ENCODE assay signal across 18 cellular contexts in genomic region chr6:30349411-30350177, GRCh38. TPM values are rescaled to one million over a fixed set of nuclear protein-coding genes. Genes with fewer than 3 reads are reported as not detected.
A peak's percentile ranks its signal among the peaks of the same experiment; 100 is the strongest.
DNase-seq lines count a peak whose midpoint lies in the region; ATAC-seq and TF ChIP-seq lines count a peak whose summit lies in the region.
"Had no signal": no experiment of that assay in that cellular context is flagged by ENCODE, and none has a peak within 500 bp of the region (broad histone marks: within the 10 kb centered on the region; RNA-seq: fewer than 3 reads in every experiment).

No MANE protein-coding gene starts in this region.

- no peak overlapping the region for H3K4me3 ChIP-seq in Loucy (ENCODE audit: low read length, poor library complexity, severe bottlenecking)
- H3K4me3 ChIP-seq in SU-DHL-6 (ENCODE audit: insufficient read depth, low read length, poor library complexity, severe bottlenecking) = no peak overlapping the region
- no peak overlapping the region for H3K4me3 ChIP-seq in naive thymus-derived CD4-positive, alpha-beta T cell (ENCODE audit: low read length)
- H3K4me3 ChIP-seq: pancreas, right lobe of liver, SJSA1, uterus had no signal

- H2AFZ ChIP-seq in Loucy (ENCODE audit: low read length) (no peak overlapping the region), SU-DHL-6 (ENCODE audit: low read depth, low read length, severe bottlenecking) (no peak overlapping the region)

- H3K4me1 Mint-ChIP-seq in osteocyte (ENCODE audit: unreplicated experiment) = peaks cover 11% of the 10 kb centered on the region
- H3K4me1 Mint-ChIP-seq in naive thymus-derived CD4-positive, alpha-beta T cell = peaks cover 12 to 38% (median 34%) of the 10 kb centered on the region in 7 donors

- no peak overlapping the region for H3K4me2 ChIP-seq in Loucy (ENCODE audit: low read depth, low read length, poor library complexity, severe bottlenecking)
- no peak overlapping the region for H3K4me2 ChIP-seq in SU-DHL-6 (ENCODE audit: low read depth, low read length, poor library complexity, severe bottlenecking)

- H3K27ac ChIP-seq in SU-DHL-6 (ENCODE audit: low read depth, low read length) = no peak overlapping the region
- H3K27ac ChIP-seq in naive thymus-derived CD4-positive, alpha-beta T cell (ENCODE audit: low read depth, low read length) = no peak overlapping the region
- H3K27ac ChIP-seq: pancreas, right lobe of liver, SJSA1, uterus had no signal

- H3K36me3 ChIP-seq in Loucy (ENCODE audit: insufficient read depth, low read length) = no peaks in the 10 kb centered on the region
- H3K36me3 ChIP-seq in SU-DHL-6 (ENCODE audit: low read length) = no peaks in the 10 kb centered on the region
- peaks cover 0 to 22% (median 0%) of the 10 kb centered on the region in 3 experiments for H3K36me3 ChIP-seq in naive thymus-derived CD4-positive, alpha-beta T cell (ENCODE audit: control insufficient read depth in 2 of 3, insufficient read depth in 3 of 3, low read length in 3 of 3)
- H3K36me3 ChIP-seq: pancreas, right lobe of liver, uterus had no signal

- H3K36me3 Mint-ChIP-seq in osteocyte (ENCODE audit: unreplicated experiment) = peaks cover 4% of the 10 kb centered on the region
- peaks cover 0 to 16% (median 10%) of the 10 kb centered on the region in 5 donors for H3K36me3 Mint-ChIP-seq in naive thymus-derived CD4-positive, alpha-beta T cell

- DNase-seq in SIG-M5 treated with dmso at 0.1 percent for 504 hours (lab: John Stamatoyannopoulos, UW; ENCODE audit: unreplicated experiment) (peak; percentile 6), SIG-M5 (lab: John Stamatoyannopoulos, UW) (no peak), osteocyte (ENCODE audit: extremely low spot score, unreplicated experiment) (no peak), NCI-H2196 (lab: John Stamatoyannopoulos, UW; ENCODE audit: unreplicated experiment) (no peak)
- no peak for DNase-seq in naive thymus-derived CD4-positive, alpha-beta T cell
- DNase-seq in activated CD4-positive, CD25-positive, alpha-beta regulatory T cell (lab: John Stamatoyannopoulos, UW) = no peak
- DNase-seq: 8988T; mesendoderm; naive thymus-derived CD8-positive, alpha-beta T cell; pancreas; right lobe of liver; stimulated activated CD4-positive, alpha-beta T cell treated with anti-CD3 and anti-CD28 coated beads, Interleukin-15, amount 100 ng/mL, for 24 hours; substantia nigra; uterus had no signal

- ATAC-seq in naive thymus-derived CD4-positive, alpha-beta T cell = no peak
- ATAC-seq: naive thymus-derived CD8-positive, alpha-beta T cell; pancreas; right lobe of liver had no signal

- H3K9ac ChIP-seq in Loucy (ENCODE audit: low read depth, low read length, poor library complexity, severe bottlenecking) = no peak overlapping the region
- no peak overlapping the region for H3K9ac ChIP-seq in SU-DHL-6 (ENCODE audit: low read length)

- TF ChIP-seq CTCF in Loucy (conservative IDR thresholded peaks at IDR 0.05; ENCODE audit: low read length) = peak; percentile 53
- TF ChIP-seq CTCF in SU-DHL-6 (IDR thresholded peaks at IDR 0.05; ENCODE audit: insufficient read depth, low read length, poor library complexity, severe bottlenecking) = peak; percentile 56
- peak; percentile 19 for TF ChIP-seq CTCF in osteocyte (IDR thresholded peaks at IDR 0.05)

- H3K4me1 ChIP-seq in Loucy (ENCODE audit: insufficient read depth, low read length, poor library complexity, severe bottlenecking) = peaks cover 11% of the 10 kb centered on the region
- H3K4me1 ChIP-seq in naive thymus-derived CD4-positive, alpha-beta T cell (ENCODE audit: control insufficient read depth in 2 of 2, insufficient read depth in 2 of 2, low read length in 2 of 2) = peaks cover 4 to 9% of the 10 kb centered on the region in 2 donors
- H3K4me1 ChIP-seq: uterus had no signal

- H3K27ac Mint-ChIP-seq in osteocyte (ENCODE audit: unreplicated experiment) = no peak overlapping the region
- no peak overlapping the region for H3K27ac Mint-ChIP-seq in naive thymus-derived CD4-positive, alpha-beta T cell
- H3K27ac Mint-ChIP-seq: activated naive CD4-positive, alpha-beta T cell treated with anti-CD3 and anti-CD28 coated beads, Interleukin-2, amount 50 U/mL, for 72 hours had no signal

- H3K9me3 Mint-ChIP-seq in osteocyte (ENCODE audit: unreplicated experiment) = no peaks in the 10 kb centered on the region
- H3K9me3 Mint-ChIP-seq in naive thymus-derived CD4-positive, alpha-beta T cell = no peaks in the 10 kb centered on the region
- H3K9me3 Mint-ChIP-seq: activated naive CD4-positive, alpha-beta T cell treated with anti-CD3 and anti-CD28 coated beads, Interleukin-2, amount 50 U/mL, for 72 hours; naive thymus-derived CD8-positive, alpha-beta T cell had no signal

- intact Hi-C loops in naive thymus-derived CD4-positive, alpha-beta T cell (cut with micrococcal nuclease) = loop anchor here in 1 of 2 donors (5.0 kb wide), 2 partner anchors 137 to 282 kb away; partner anchors contain the start of genes PPP1R11 and TRIM26

- no peaks in the 10 kb centered on the region for H3K9me2 ChIP-seq in Loucy (replicated peaks; ENCODE audit: low read depth, low read length)
- H3K9me2 ChIP-seq in SU-DHL-6 (replicated peaks; ENCODE audit: insufficient read depth, low read length) = no peaks in the 10 kb centered on the region

- CTCF ChIA-PET in naive thymus-derived CD4-positive, alpha-beta T cell (lab: Charles Lee) = interaction anchor here (1.1 kb wide), 1 partner anchor 8 kb away, joined by 4 read pairs; no protein-coding TSS in a partner anchor

- H4K20me1 ChIP-seq in Loucy (ENCODE audit: insufficient read depth, low read length, poor library complexity, severe bottlenecking) = no peaks in the 10 kb centered on the region
- H4K20me1 ChIP-seq in SU-DHL-6 (ENCODE audit: low read depth, low read length) = no peaks in the 10 kb centered on the region

- H3K9me3 ChIP-seq in Loucy (ENCODE audit: insufficient read depth, low read depth, low read length) (no peaks in the 10 kb centered on the region), SU-DHL-6 (ENCODE audit: insufficient read depth, low read length) (no peaks in the 10 kb centered on the region)
- H3K9me3 ChIP-seq in naive thymus-derived CD4-positive, alpha-beta T cell (ENCODE audit: control insufficient read depth in 2 of 3, low read length in 3 of 3) = no peaks in the 10 kb centered on the region
- H3K9me3 ChIP-seq: pancreas, right lobe of liver, SJSA1, uterus had no signal

- POLR2A ChIA-PET in naive thymus-derived CD4-positive, alpha-beta T cell (lab: Charles Lee) = interaction anchor here (2.1 kb wide), 1 partner anchor 23 kb away, joined by 5 read pairs; the partner anchor contains the start of gene TRIM39

- peaks cover 4% of the 10 kb centered on the region for H3K27me3 Mint-ChIP-seq in osteocyte (ENCODE audit: unreplicated experiment)
- H3K27me3 Mint-ChIP-seq in naive thymus-derived CD4-positive, alpha-beta T cell = peaks cover 0 to 45% (median 0%) of the 10 kb centered on the region in 5 donors

- H3K79me2 ChIP-seq in Loucy (ENCODE audit: insufficient read depth, low read length) (peaks cover 12% of the 10 kb centered on the region), SU-DHL-6 (ENCODE audit: insufficient read depth, low read length) (peaks cover 7% of the 10 kb centered on the region; the same call in 1 of the 2 replicates)

- no peak overlapping the region for H3K4me3 Mint-ChIP-seq in osteocyte (ENCODE audit: unreplicated experiment)
- no peak overlapping the region for H3K4me3 Mint-ChIP-seq in naive thymus-derived CD4-positive, alpha-beta T cell

- H3F3A ChIP-seq in Loucy (ENCODE audit: low read depth) = no peaks in the 10 kb centered on the region
- peaks cover 7% of the 10 kb centered on the region; the same call in 1 of the 2 replicates for H3F3A ChIP-seq in SU-DHL-6 (ENCODE audit: insufficient read depth)

- H3K27me3 ChIP-seq in Loucy (ENCODE audit: insufficient read depth, low read length, poor library complexity, severe bottlenecking) (no peaks in the 10 kb centered on the region), SU-DHL-6 (ENCODE audit: low read length) (no peaks in the 10 kb centered on the region)
- H3K27me3 ChIP-seq in naive thymus-derived CD4-positive, alpha-beta T cell (ENCODE audit: control insufficient read depth in 2 of 2, insufficient read depth in 2 of 2, low read length in 2 of 2) = no peaks in the 10 kb centered on the region
- H3K27me3 ChIP-seq: pancreas, right lobe of liver, uterus had no signal

RNA-seq across cellular contexts. Expression of gene RPP21, which starts 4.6 kb away (rescaled TPM):
- 47.5 and 48.8 TPM in 2 replicates for total RNA-seq in osteocyte
- 10 to 100 TPM; 39.7 to 61.2 (median 44.9) TPM for total RNA-seq in naive thymus-derived CD4-positive, alpha-beta T cell
- polyA plus RNA-seq in naive thymus-derived CD4-positive, alpha-beta T cell = 100 to 1,000 TPM in 1 of 2 donors, 10 to 100 TPM in 1; 74.9 to 114 TPM

RNA-seq across cellular contexts. Expression of gene TRIM39, which starts 22.9 kb away (rescaled TPM):
- 11.6 and 14.8 TPM in 2 replicates for total RNA-seq in osteocyte
- total RNA-seq in naive thymus-derived CD4-positive, alpha-beta T cell = 10 to 100 TPM; 12.8 to 42.1 (median 26.4) TPM
- polyA plus RNA-seq in naive thymus-derived CD4-positive, alpha-beta T cell = 10 to 100 TPM in 1 of 2 donors, 1 to 10 TPM in 1; 7.6 to 18.6 TPM
